ENCODE assay signal across 8 cellular contexts in the genomic region with DNA sequence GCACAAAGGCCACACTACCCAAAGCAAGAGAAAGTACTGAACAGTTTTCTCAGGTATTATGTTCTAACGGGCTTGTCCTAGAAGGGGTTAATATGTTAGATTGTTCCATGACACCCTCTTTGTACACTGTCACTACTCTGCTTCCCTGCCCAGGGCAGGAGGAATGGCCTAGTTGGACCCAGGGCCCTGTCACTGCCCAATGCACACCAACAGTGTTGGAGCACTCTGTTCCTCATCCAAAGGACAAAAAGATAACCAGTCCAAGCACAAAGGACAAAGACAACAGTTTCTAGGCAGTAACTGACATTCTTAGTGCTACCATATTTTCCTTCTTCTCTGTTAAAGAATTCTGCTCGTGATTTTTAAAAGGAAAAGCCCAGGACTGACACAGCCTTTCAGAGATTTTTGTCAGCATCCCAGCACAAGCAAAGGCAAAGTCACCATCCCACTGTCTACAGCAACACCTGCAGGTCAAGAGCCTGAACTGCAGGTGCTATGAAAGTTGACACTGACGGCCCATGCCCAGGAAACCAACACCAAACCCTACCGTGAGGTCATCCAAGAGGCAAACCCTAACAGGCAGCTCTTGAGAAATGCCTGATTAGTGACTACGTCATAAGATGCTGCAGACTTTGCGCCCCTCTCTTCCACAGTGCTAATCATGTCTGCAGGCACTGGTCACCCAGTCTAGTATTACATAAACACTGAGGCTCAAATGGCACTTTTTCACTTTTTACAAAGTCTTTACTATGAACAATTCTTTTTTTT. TPM values are rescaled to one million over a fixed set of nuclear protein-coding genes. Genes with fewer than 3 reads are reported as not detected.
DNase-seq lines count a peak whose midpoint lies in the region; ATAC-seq and TF ChIP-seq lines count a peak whose summit lies in the region.

No MANE protein-coding gene starts in this region.

- no peaks in the 10 kb centered on the region for H3K9me2 ChIP-seq in MM.1S (replicated peaks; ENCODE audit: insufficient read depth, low read length)
- no peaks in the 10 kb centered on the region for H3K9me2 ChIP-seq in SU-DHL-6 (replicated peaks; ENCODE audit: insufficient read depth, low read length)

- H3K4me3 ChIP-seq in MM.1S (ENCODE audit: low read length) = no peak overlapping the region
- H3K4me3 ChIP-seq in SU-DHL-6 (ENCODE audit: insufficient read depth, low read length, poor library complexity, severe bottlenecking) = no peak overlapping the region
- H3K4me3 ChIP-seq in cardiac muscle cell = no peak overlapping the region
- H3K4me3 ChIP-seq in prostate gland = no peak overlapping the region

- H4K20me1 ChIP-seq in MM.1S (ENCODE audit: insufficient read depth, low read length) (0 out of 2 replicates have a peak, but pooled peaks cover 4% of the 10 kb centered on the region), SU-DHL-6 (ENCODE audit: low read depth, low read length) (peaks cover 19% of the 10 kb centered on the region)

- H3K36me3 Mint-ChIP-seq in activated naive CD8-positive, alpha-beta T cell treated with anti-CD3 and anti-CD28 coated beads, Interleukin-2, amount 10 ng/mL, durations not matched to agents 7 days and 5 days = peaks cover 38% of the 10 kb centered on the region

- 30% methylated on average over 6 of the region's 6 CpGs for whole genome bisulfite sequencing in prostate gland

- no peaks in the 10 kb centered on the region for H3K27me3 Mint-ChIP-seq in activated naive CD8-positive, alpha-beta T cell treated with anti-CD3 and anti-CD28 coated beads, Interleukin-2, amount 10 ng/mL, durations not matched to agents 7 days and 5 days

- peak; percentile 91 for DNase-seq in Daoy (ENCODE audit: low read depth)
- DNase-seq in MM.1S = peak; percentile 71
- peak; percentile 62 for DNase-seq in activated naive CD8-positive, alpha-beta T cell treated with anti-CD3 and anti-CD28 coated beads, Interleukin-2, amount 10 ng/mL, durations not matched to agents 7 days and 5 days
- peak; percentile 75 to 89 for DNase-seq in cardiac muscle cell (ENCODE audit: low read depth in 1 of 2, low spot score in 1 of 2)
- DNase-seq in prostate gland (ENCODE audit: low spot score) = peak; percentile 27

- H3K27ac Mint-ChIP-seq in activated naive CD8-positive, alpha-beta T cell treated with anti-CD3 and anti-CD28 coated beads, Interleukin-2, amount 10 ng/mL, durations not matched to agents 7 days and 5 days = no peak overlapping the region

- TF ChIP-seq POLR2A in prostate gland (IDR thresholded peaks at IDR 0.05) = no peak

- ATAC-seq in GM21786 (IDR thresholded peaks at IDR 0.05; ENCODE audit: unreplicated experiment) = peak; percentile 70
- ATAC-seq in activated naive CD8-positive, alpha-beta T cell treated with anti-CD3 and anti-CD28 coated beads, Interleukin-2, amount 10 ng/mL, durations not matched to agents 7 days and 5 days (ENCODE audit: low read depth) = peak; percentile 90
- ATAC-seq in HG03196 (IDR thresholded peaks at IDR 0.05; ENCODE audit: unreplicated experiment) = no peak

- no peaks in the 10 kb centered on the region for H3K27me3 ChIP-seq in MM.1S (replicated peaks; ENCODE audit: insufficient read depth, low read length)
- no peaks in the 10 kb centered on the region for H3K27me3 ChIP-seq in SU-DHL-6 (ENCODE audit: low read length)
- no peaks in the 10 kb centered on the region for H3K27me3 ChIP-seq in cardiac muscle cell
- H3K27me3 ChIP-seq in prostate gland (replicated peaks; ENCODE audit: insufficient read depth) = no peaks in the 10 kb centered on the region

- H3K4me1 Mint-ChIP-seq in activated naive CD8-positive, alpha-beta T cell treated with anti-CD3 and anti-CD28 coated beads, Interleukin-2, amount 10 ng/mL, durations not matched to agents 7 days and 5 days = peaks cover 24% of the 10 kb centered on the region

- H3K4me2 ChIP-seq in MM.1S (ENCODE audit: low read depth, low read length) (no peak overlapping the region), SU-DHL-6 (ENCODE audit: low read depth, low read length, poor library complexity, severe bottlenecking) (no peak overlapping the region)

- H3K9me3 Mint-ChIP-seq in activated naive CD8-positive, alpha-beta T cell treated with anti-CD3 and anti-CD28 coated beads, Interleukin-2, amount 10 ng/mL, durations not matched to agents 7 days and 5 days = no peaks in the 10 kb centered on the region

- intact Hi-C loops in prostate gland (cut with DNase I) = loop anchor here (2.0 to 5.0 kb wide), 2 partner anchors 90 to 236 kb away; no protein-coding TSS in a partner anchor

- TF ChIP-seq CTCF in MM.1S (IDR thresholded peaks at IDR 0.05; ENCODE audit: low read length) (peak; percentile 96), SU-DHL-6 (IDR thresholded peaks at IDR 0.05; ENCODE audit: insufficient read depth, low read length, poor library complexity, severe bottlenecking) (peak; percentile 97), cardiac muscle cell (IDR thresholded peaks at IDR 0.05; ENCODE audit: low read depth, low read length) (peak; percentile 99), prostate gland (IDR thresholded peaks at IDR 0.05) (peak; percentile 65 to 89 (median 76))

- H3K9ac ChIP-seq in MM.1S (ENCODE audit: low read length) = no peak overlapping the region
- no peak overlapping the region for H3K9ac ChIP-seq in SU-DHL-6 (ENCODE audit: low read length)

- H3K27ac ChIP-seq in MM.1S (ENCODE audit: low read length) (no peak overlapping the region), SU-DHL-6 (ENCODE audit: low read depth, low read length) (no peak overlapping the region), cardiac muscle cell (no peak overlapping the region), prostate gland (no peak overlapping the region)

- no peak overlapping the region for H3K4me3 Mint-ChIP-seq in activated naive CD8-positive, alpha-beta T cell treated with anti-CD3 and anti-CD28 coated beads, Interleukin-2, amount 10 ng/mL, durations not matched to agents 7 days and 5 days

- H2AFZ ChIP-seq in MM.1S (ENCODE audit: low read length) (no peak overlapping the region), SU-DHL-6 (ENCODE audit: low read depth, low read length, severe bottlenecking) (no peak overlapping the region)

- H3K9me3 ChIP-seq in MM.1S (replicated peaks; ENCODE audit: insufficient read depth, low read length) (no peaks in the 10 kb centered on the region), SU-DHL-6 (ENCODE audit: insufficient read depth, low read length) (no peaks in the 10 kb centered on the region), cardiac muscle cell (ENCODE audit: low read depth) (no peaks in the 10 kb centered on the region), prostate gland (no peaks in the 10 kb centered on the region)

- H3K4me1 ChIP-seq in MM.1S (ENCODE audit: low read length) = no peaks in the 10 kb centered on the region
- H3K4me1 ChIP-seq in cardiac muscle cell (ENCODE audit: low read depth) = peaks cover 10% of the 10 kb centered on the region
- H3K4me1 ChIP-seq in prostate gland (replicated peaks) = no peaks in the 10 kb centered on the region

- H3F3A ChIP-seq in MM.1S (ENCODE audit: insufficient read depth, low read length) (no peaks in the 10 kb centered on the region), SU-DHL-6 (ENCODE audit: insufficient read depth) (no peaks in the 10 kb centered on the region)

- H3K79me2 ChIP-seq in MM.1S (ENCODE audit: low read length) = peaks cover 94% of the 10 kb centered on the region
- peaks cover 25% of the 10 kb centered on the region for H3K79me2 ChIP-seq in SU-DHL-6 (ENCODE audit: insufficient read depth, low read length)

- POLR2A ChIA-PET in activated naive CD8-positive, alpha-beta T cell treated with anti-CD3 and anti-CD28 coated beads, Interleukin-2, amount 10 ng/mL, durations not matched to agents 7 days and 5 days (lab: Charles Lee) = no interaction called here

- H3K36me3 ChIP-seq in MM.1S (replicated peaks; ENCODE audit: insufficient read depth, low read length) = peaks cover 23% of the 10 kb centered on the region
- peaks cover 46% of the 10 kb centered on the region for H3K36me3 ChIP-seq in SU-DHL-6 (ENCODE audit: low read length)
- H3K36me3 ChIP-seq in cardiac muscle cell = peaks cover 20% of the 10 kb centered on the region
- no peaks in the 10 kb centered on the region for H3K36me3 ChIP-seq in prostate gland

RNA-seq across cellular contexts. Expression of a gene that starts 13.2 kb away (rescaled TPM):
- total RNA-seq in Daoy (2014; rRNA removed; shearing (Covaris generic)) = 75.3 and 95.7 TPM in 2 replicates
- total RNA-seq in activated naive CD8-positive, alpha-beta T cell treated with anti-CD3 and anti-CD28 coated beads, Interleukin-2, amount 10 ng/mL, durations not matched to agents 7 days and 5 days = 100 to 1,000 TPM in 1 of 2 experiments, 10 to 100 TPM in 1; 99.1 to 113 TPM
- total RNA-seq in cardiac muscle cell (42.6 and 44.8 TPM in 2 replicates), prostate gland (10 to 100 TPM; 55.2 to 55.9 TPM)
- polyA plus RNA-seq in cardiac muscle cell = 98.7 and 122 TPM in 2 replicates

Comparison
In these comparisons a context has a peak if more than half of its experiments do, and no peak if none do; other contexts are left out.
1. DNase-seq: peak in every context shown above with its lines; median percentile 91 in Daoy; 82 in cardiac muscle cell; 71 in MM.1S; 62 in activated naive CD8-positive, alpha-beta T cell treated with anti-CD3 and anti-CD28 coated beads, Interleukin-2, amount 10 ng/mL, durations not matched to agents 7 days and 5 days; 27 in prostate gland.